ENCODE assay signal across 9 cellular contexts in genomic region chr12:54159140-54159539, GRCh38. TPM values are rescaled to one million over a fixed set of nuclear protein-coding genes. Genes with fewer than 3 reads are reported as not detected.
DNase-seq lines count a peak whose midpoint lies in the region; ATAC-seq and TF ChIP-seq lines count a peak whose summit lies in the region.
"Had no signal": no experiment of that assay in that cellular context is flagged by ENCODE, and none has a peak within 500 bp of the region (broad histone marks: within the 10 kb centered on the region; RNA-seq: fewer than 3 reads in every experiment).

No MANE protein-coding gene starts in this region.

- no peaks in the 10 kb centered on the region for H3K36me3 ChIP-seq in HCT116 (ENCODE audit: control insufficient read depth in 1 of 2, insufficient read depth in 2 of 2, low read length in 2 of 2)
- H3K36me3 ChIP-seq in psoas muscle (ENCODE audit: insufficient read depth in 1 of 2, low read depth in 1 of 2): no peaks in the 10 kb centered on the region
- no peaks in the 10 kb centered on the region for H3K36me3 ChIP-seq in vagina

- TF ChIP-seq CTCF in HCT116 (IDR thresholded peaks at IDR 0.05 in 2 of 3, conservative IDR thresholded peaks at IDR 0.05 in 1 of 3; ENCODE audit: borderline replicate concordance in 1 of 3, insufficient read depth in 1 of 3, low read depth in 2 of 3, low read length in 2 of 3): peak in 2 of 3 experiments; percentile 23 to 27; a peak in 2 of 6 replicates
- TF ChIP-seq CTCF in psoas muscle (IDR thresholded peaks at IDR 0.05): no peak
- no peak for TF ChIP-seq CTCF in vagina (IDR thresholded peaks at IDR 0.05)

- intact Hi-C loops in HCT116 (cut with micrococcal nuclease) (no loop called here), psoas muscle (cut with DNase I) (no loop called here), vagina (cut with DNase I) (no loop called here)

- no peak overlapping the region for H3K27ac ChIP-seq in HCT116 (ENCODE audit: low read depth, low read length)
- no peak overlapping the region for H3K27ac ChIP-seq in psoas muscle
- H3K27ac ChIP-seq in vagina: no peak overlapping the region
- H3K27ac ChIP-seq: SK-N-MC had no signal

- H3K4me1 ChIP-seq in HCT116 (ENCODE audit: control insufficient read depth in 1 of 2, insufficient read depth in 2 of 2, low read length in 2 of 2) (peaks cover 4 to 14% of the 10 kb centered on the region in 2 experiments), psoas muscle (peaks cover 14% of the 10 kb centered on the region), vagina (no peaks in the 10 kb centered on the region)

- RAD21 ChIA-PET in HCT116 (lab: Charles Lee; ENCODE audit: low non-redundant PET in 1 of 2, low total read pairs in 2 of 2, uncharacterized antibody in 2 of 2, unreplicated experiment in 2 of 2): no interaction called here

- H3K27me3 Mint-ChIP-seq in activated T-helper 17 cell treated with anti-CD3 and anti-CD28 coated beads, Interleukin-2, amount 50 U/mL, for 72 hours: peaks cover 21% of the 10 kb centered on the region

- H3K4me3 ChIP-seq in HCT116 (replicated peaks in 1 of 2; ENCODE audit: low read depth in 1 of 2, low read length in 2 of 2) (peak overlapping the region in 1 of 2 experiments; percentile 25; a peak in 2 of 4 replicates), psoas muscle (no peak overlapping the region), vagina (no peak overlapping the region)
- H3K4me3 ChIP-seq: SK-N-MC had no signal

- H3K4me1 Mint-ChIP-seq in activated T-helper 17 cell treated with anti-CD3 and anti-CD28 coated beads, Interleukin-2, amount 50 U/mL, for 72 hours: no peaks in the 10 kb centered on the region

- no peaks in the 10 kb centered on the region for H3K9me3 ChIP-seq in HCT116 (ENCODE audit: control insufficient read depth in 1 of 2, insufficient read depth in 1 of 2, low read depth in 1 of 2, low read length in 2 of 2)
- H3K9me3 ChIP-seq in psoas muscle: no peaks in the 10 kb centered on the region
- no peaks in the 10 kb centered on the region for H3K9me3 ChIP-seq in vagina

- no peak overlapping the region for H3K4me3 Mint-ChIP-seq in activated T-helper 17 cell treated with anti-CD3 and anti-CD28 coated beads, Interleukin-2, amount 50 U/mL, for 72 hours

- no peak overlapping the region; the same call in 1 of the 2 replicates for H3K9ac ChIP-seq in HCT116 (ENCODE audit: low read length)

- H4K20me1 ChIP-seq in HCT116 (ENCODE audit: insufficient read depth): no peaks in the 10 kb centered on the region

- POLR2A ChIA-PET in HCT116 (lab: Charles Lee): no interaction called here

- TF ChIP-seq POLR2A in HCT116 (IDR thresholded peaks at IDR 0.05; ENCODE audit: borderline replicate concordance, extremely low read depth, insufficient read depth, insufficient read length): no peak
- no peak for TF ChIP-seq POLR2A in vagina (IDR thresholded peaks at IDR 0.05)

- no peaks in the 10 kb centered on the region for H3K9me2 ChIP-seq in HCT116 (ENCODE audit: insufficient read depth)

- TF ChIP-seq RAD21 in HCT116 (IDR thresholded peaks at IDR 0.05; ENCODE audit: low read depth): no peak

- CTCF ChIA-PET in HCT116 (lab: Charles Lee): interaction anchor here (0.9 to 1.1 kb wide), 2 partner anchors 30 to 32 kb away, joined by 3 read pairs; partner anchors contain the start of gene SMUG1

- no peak overlapping the region for H3K27ac Mint-ChIP-seq in activated T-helper 17 cell treated with anti-CD3 and anti-CD28 coated beads, Interleukin-2, amount 50 U/mL, for 72 hours

- ATAC-seq in HCT116 (peak; percentile 100), psoas muscle (peak; percentile 50 to 69 (median 62)), GM21360 (IDR thresholded peaks at IDR 0.05; ENCODE audit: unreplicated experiment) (no peak)
- peak; percentile 65 for ATAC-seq in activated T-helper 17 cell treated with anti-CD3 and anti-CD28 coated beads, Interleukin-2, amount 50 U/mL, for 72 hours (replicated peaks)

- DNase-seq in SIG-M5 treated with dmso at 0.1 percent for 504 hours (lab: John Stamatoyannopoulos, UW; ENCODE audit: unreplicated experiment) (peak; percentile 45), SIG-M5 (lab: John Stamatoyannopoulos, UW) (no peak), HCT116 (ENCODE audit: low read depth, low spot score) (peak; percentile 50), NCI-H187 (lab: John Stamatoyannopoulos, UW) (peak; percentile 87 to 92), psoas muscle (no peak), vagina (ENCODE audit: extremely low spot score in 2 of 2) (no peak)

- H3K4me2 ChIP-seq in HCT116 (ENCODE audit: low read length): peak overlapping the region; percentile 65

- BruUV-seq in HCT116 (replicated peaks; lab: Mats Ljungman, UMichigan): no TSS peak

- peak overlapping the region; percentile 64 for H2AFZ ChIP-seq in HCT116 (ENCODE audit: low read depth, low read length, poor library complexity, severe bottlenecking)

- H3K27me3 ChIP-seq in HCT116 (ENCODE audit: insufficient read depth, low read length): no peaks in the 10 kb centered on the region
- peaks cover 0 to 2% (median 0%) of the 10 kb centered on the region in 3 donors for H3K27me3 ChIP-seq in psoas muscle (ENCODE audit: insufficient read depth in 3 of 3, low read length in 2 of 3)
- H3K27me3 ChIP-seq in vagina: no peaks in the 10 kb centered on the region

- H3K79me2 ChIP-seq in HCT116 (ENCODE audit: insufficient read depth, low read length): no peaks in the 10 kb centered on the region

- peaks cover 7% of the 10 kb centered on the region for H3K36me3 Mint-ChIP-seq in activated T-helper 17 cell treated with anti-CD3 and anti-CD28 coated beads, Interleukin-2, amount 50 U/mL, for 72 hours (ENCODE audit: low read depth)

- no peaks in the 10 kb centered on the region for H3K9me3 Mint-ChIP-seq in activated T-helper 17 cell treated with anti-CD3 and anti-CD28 coated beads, Interleukin-2, amount 50 U/mL, for 72 hours

- 23 to 34% (median 24%) methylated on average over 12 of the region's 12 CpGs for WGBS in psoas muscle, 3 donors

TF ChIP-seq in HCT116, 20 proteins besides CTCF, POLR2A, EP300 and RAD21:
- TF ChIP-seq EZH2phosphoT487 (IDR thresholded peaks at IDR 0.05; ENCODE audit: borderline replicate concordance): no peak
- TF ChIP-seq POLR2AphosphoS5 (IDR thresholded peaks at IDR 0.05; ENCODE audit: low read depth, low read length): peak; percentile 34; the same call in 1 of the 2 replicates
- 0 out of 2 replicates have a peak, but pooled peaks have one; percentile 19 for TF ChIP-seq MAX (IDR thresholded peaks at IDR 0.05)
- no peak for TF ChIP-seq SP1 (IDR thresholded peaks at IDR 0.05; ENCODE audit: low read depth)

RNA-seq across cellular contexts. Expression of gene SMUG1, which starts 29.6 kb away (rescaled TPM):
- 43.6 TPM for total RNA-seq in HCT116 (2021; ENCODE audit: unreplicated experiment)
- 32.0 and 43.0 TPM in 2 replicates for polyA plus RNA-seq in HCT116 (2012)
- 10 to 100 TPM; 24.2 to 28.7 TPM for total RNA-seq in activated T-helper 17 cell treated with anti-CD3 and anti-CD28 coated beads, Interleukin-2, amount 50 U/mL, for 72 hours
- 10 to 100 TPM; 16.4 to 25.7 (median 19.7) TPM for total RNA-seq in psoas muscle
- polyA plus RNA-seq in psoas muscle: 10 to 100 TPM; 28.2 to 49.2 (median 36.5) TPM
- total RNA-seq in vagina: 16.5 TPM

Comparison
In these comparisons a context has a peak if more than half of its experiments do, and no peak if none do; other contexts are left out.
1. DNase-seq: peak in SIG-M5 treated with dmso at 0.1 percent for 504 hours (single experiment), HCT116 (single experiment) and NCI-H187 (2 of 2); none in SIG-M5 (single experiment), psoas muscle (0 of 2) and vagina (0 of 2).
2. CTCF ChIP-seq: peak in HCT116 (2 of 3); none in psoas muscle (single experiment) and vagina (0 of 3).